In the genomic region with DNA sequence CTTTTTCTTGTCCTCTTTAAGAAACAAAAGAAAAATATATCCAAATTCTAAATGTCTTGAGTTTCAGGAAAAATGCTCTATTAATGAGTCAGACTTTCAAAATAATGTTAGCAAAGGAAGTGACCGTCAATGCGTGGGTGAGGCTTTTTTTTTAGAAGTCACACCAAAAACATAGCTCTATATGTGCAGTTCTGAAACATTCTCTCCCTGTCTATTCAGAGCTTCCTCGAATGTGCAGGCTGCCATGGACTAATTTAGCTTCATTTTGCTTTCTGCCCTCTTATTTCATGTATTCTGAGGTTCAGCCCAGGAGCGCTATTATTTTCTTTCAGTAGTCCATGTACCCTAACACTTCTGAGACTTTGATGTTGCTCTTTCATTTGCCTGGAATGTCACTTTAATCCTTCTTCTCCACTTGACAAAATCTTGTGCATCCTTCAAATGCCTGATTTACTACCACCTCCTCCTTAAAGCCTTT, we compare ENCODE assay signal across 8 cellular contexts.
A peak's percentile ranks its signal among the peaks of the same experiment; 100 is the strongest.
DNase-seq lines count a peak whose midpoint lies in the region; ATAC-seq and TF ChIP-seq lines count a peak whose summit lies in the region.

No MANE protein-coding gene starts in this region.

- intact Hi-C loops in left lung (cut with DNase I) = no loop called here

- no peaks in the 10 kb centered on the region for H3K27me3 Mint-ChIP-seq in T-helper 17 cell

- no peaks in the 10 kb centered on the region for H3K36me3 ChIP-seq in left lung

- H3K4me1 Mint-ChIP-seq in T-helper 17 cell = peaks cover 15% of the 10 kb centered on the region

- H3K27ac Mint-ChIP-seq in T-helper 17 cell = no peak overlapping the region

- H3K4me3 ChIP-seq in left lung = no peak overlapping the region

- H3K27ac ChIP-seq in left lung = peak overlapping the region in 1 of 2 donors; percentile 18

- H3K27me3 ChIP-seq in left lung = no peaks in the 10 kb centered on the region

- H3K9me3 ChIP-seq in left lung (peaks cover 0 to 2% of the 10 kb centered on the region in 2 donors), T-helper 17 cell (ENCODE audit: control insufficient read depth, low read length, poor library complexity, severe bottlenecking) (no peaks in the 10 kb centered on the region)

- DNase-seq in EH (ENCODE audit: low read depth) (peak; percentile 81), RPMI7951 (ENCODE audit: low read depth) (peak; percentile 69), left lung (no peak), HPDE6-E6E7 (ENCODE audit: extremely low spot score) (no peak), T-helper 17 cell (no peak), NCI-H187 treated with DMSO at 0.1 percent for 48 hours (lab: John Stamatoyannopoulos, UW) (no peak), HuH-7 (ENCODE audit: low spot score) (no peak)

- ATAC-seq in GM21723 (IDR thresholded peaks at IDR 0.05; ENCODE audit: unreplicated experiment) (peak; percentile 72), left lung (peak; percentile 36), T-helper 17 cell (no peak)

- no peak overlapping the region for H3K4me3 Mint-ChIP-seq in T-helper 17 cell

- H3K36me3 Mint-ChIP-seq in T-helper 17 cell (ENCODE audit: low read depth) = no peaks in the 10 kb centered on the region

- peaks cover 0 to 7% of the 10 kb centered on the region in 2 donors for H3K4me1 ChIP-seq in left lung

- TF ChIP-seq CTCF in left lung (IDR thresholded peaks at IDR 0.05) = no peak

Comparison
In these comparisons a context has a peak if more than half of its experiments do, and no peak if none do; other contexts are left out.
1. DNase-seq: peak in EH (single experiment) and RPMI7951 (single experiment); none in left lung (0 of 2), HPDE6-E6E7 (single experiment), T-helper 17 cell (0 of 3), NCI-H187 treated with DMSO at 0.1 percent for 48 hours (single experiment) and HuH-7 (single experiment).